ENCODE assay signal across 17 cellular contexts in genomic region chr10:71517310-71518159, GRCh38.
A peak's percentile ranks its signal among the peaks of the same experiment; 100 is the strongest.
DNase-seq lines count a peak whose midpoint lies in the region; ATAC-seq and TF ChIP-seq lines count a peak whose summit lies in the region.
"Had no signal": no experiment of that assay in that cellular context is flagged by ENCODE, and none has a peak within 500 bp of the region (broad histone marks: within the 10 kb centered on the region; RNA-seq: fewer than 3 reads in every experiment).

No MANE protein-coding gene starts in this region.

- H3K79me1 ChIP-seq in neuronal stem cell (ENCODE audit: low read depth, low read length): no peaks in the 10 kb centered on the region

- no peak for TF ChIP-seq CTCF in breast epithelium (IDR thresholded peaks at IDR 0.05)

- in situ Hi-C loops in G401 (cut with HindIII; ENCODE audit: low sequenced_read_pairs): no loop called here

- WGBS in neuronal stem cell (ENCODE audit: extremely low coverage in 2 of 2, insufficient read length in 2 of 2, insufficient replicate concordance in 1 of 2), 2 donors: no CpG with 5 or more reads among the region's 18 CpGs

- H4K8ac ChIP-seq in neuronal stem cell (ENCODE audit: low read depth, low read length): peak overlapping the region; percentile 94

- intact Hi-C loops in breast epithelium (cut with DNase I; ENCODE audit: low total_unique reads): no loop called here

- peak overlapping the region; percentile 73 for H2BK120ac ChIP-seq in neuronal stem cell (ENCODE audit: low read depth, low read length)

- H3K4me2 ChIP-seq in neuronal stem cell (ENCODE audit: insufficient read depth, low read length, poor library complexity, severe bottlenecking): no peak overlapping the region

- H3K4me3 ChIP-seq in neuronal stem cell (ENCODE audit: low read length in 2 of 2) (no peak overlapping the region), MG63 (no peak overlapping the region), breast epithelium (no peak overlapping the region)

- H3K9me3 ChIP-seq in neuronal stem cell (replicated peaks in 1 of 2; ENCODE audit: control insufficient read depth in 2 of 2, insufficient read depth in 1 of 2, low read depth in 1 of 2, low read length in 2 of 2): no peaks in the 10 kb centered on the region
- H3K9me3 ChIP-seq in MG63: no peaks in the 10 kb centered on the region
- H3K9me3 ChIP-seq in breast epithelium: no peaks in the 10 kb centered on the region

- H2BK15ac ChIP-seq in neuronal stem cell (ENCODE audit: low read length): peak overlapping the region; percentile 59

- DNase-seq in G401 (ENCODE audit: low spot score) (peak; percentile 85), NCI-H1694 treated with DMSO at 0.1 percent for 48 hours (lab: John Stamatoyannopoulos, UW) (peak; percentile 70), cerebellum (ENCODE audit: low spot score) (peak; percentile 73), neuronal stem cell (ENCODE audit: low spot score) (no peak), MG63 (no peak), breast epithelium (ENCODE audit: low spot score in 2 of 2) (no peak), NCI-H187 treated with DMSO at 0.1 percent for 48 hours (lab: John Stamatoyannopoulos, UW) (no peak)
- DNase-seq: COR-L47, NCI-H1417 treated with DMSO at 0.1 percent for 48 hours, NCI-H226, NCI-H524 treated with DMSO at 0.1 percent for 48 hours, OCI-M1, RPMI8226, SIG-M5, SW 1271 had no signal

- H2AK5ac ChIP-seq in neuronal stem cell (ENCODE audit: low read depth, low read length): peak overlapping the region; percentile 24

- H3K36me3 ChIP-seq in neuronal stem cell (replicated peaks in 1 of 2; ENCODE audit: control insufficient read depth in 2 of 2, insufficient read depth in 2 of 2, low read length in 2 of 2) (no peaks in the 10 kb centered on the region), MG63 (no peaks in the 10 kb centered on the region), breast epithelium (no peaks in the 10 kb centered on the region)

- no peak for TF ChIP-seq POLR2A in breast epithelium (IDR thresholded peaks at IDR 0.05)

- H2BK5ac ChIP-seq in neuronal stem cell (ENCODE audit: low read length): peak overlapping the region; percentile 30

- H3K18ac ChIP-seq in neuronal stem cell (ENCODE audit: low read length): peak overlapping the region; percentile 91

- no peak overlapping the region for H3K23ac ChIP-seq in neuronal stem cell (ENCODE audit: low read depth, low read length, poor library complexity)

- H3K4me1 ChIP-seq in neuronal stem cell (ENCODE audit: control insufficient read depth in 2 of 2, insufficient read depth in 1 of 2, low read depth in 1 of 2, low read length in 2 of 2) (peaks cover 0 to 40% of the 10 kb centered on the region in 2 donors), breast epithelium (no peaks in the 10 kb centered on the region)

- no peak overlapping the region for H3K4ac ChIP-seq in neuronal stem cell (ENCODE audit: low read length)

- no peak overlapping the region for H3K27ac ChIP-seq in neuronal stem cell (replicated peaks; ENCODE audit: low read length)
- H3K27ac ChIP-seq in breast epithelium: no peak overlapping the region

- peak overlapping the region; percentile 92 for H2BK12ac ChIP-seq in neuronal stem cell (ENCODE audit: low read length)

- H3K14ac ChIP-seq in neuronal stem cell (ENCODE audit: low read length): peak overlapping the region; percentile 28

- H2AFZ ChIP-seq in neuronal stem cell (ENCODE audit: low read length): no peak overlapping the region

- H3K27me3 ChIP-seq in neuronal stem cell (ENCODE audit: control insufficient read depth in 3 of 3, insufficient read depth in 3 of 3, low read depth in 1 of 3, low read length in 3 of 3) (peaks cover 0 to 18% (median 0%) of the 10 kb centered on the region in 3 experiments), MG63 (no peaks in the 10 kb centered on the region), breast epithelium (no peaks in the 10 kb centered on the region)

- H3K9ac ChIP-seq in neuronal stem cell (ENCODE audit: low read depth, low read length, poor library complexity): no peak overlapping the region

- H4K91ac ChIP-seq in neuronal stem cell (ENCODE audit: low read depth, low read length, poor library complexity): peak overlapping the region; percentile 11

- no peak for ATAC-seq in GM21447 (IDR thresholded peaks at IDR 0.05; ENCODE audit: unreplicated experiment)
- ATAC-seq: HCT116 had no signal

Comparison
In these comparisons a context has a peak if more than half of its experiments do, and no peak if none do; other contexts are left out.
1. DNase-seq: peak in G401 (single experiment), NCI-H1694 treated with DMSO at 0.1 percent for 48 hours (single experiment) and cerebellum (single experiment); none in neuronal stem cell (single experiment), MG63 (single experiment), breast epithelium (0 of 2) and NCI-H187 treated with DMSO at 0.1 percent for 48 hours (single experiment).